ENCODE assay signal across 27 cellular contexts in genomic region chr19:56927791-56928207, GRCh38.
DNase-seq lines count a peak whose midpoint lies in the region; ATAC-seq and TF ChIP-seq lines count a peak whose summit lies in the region.
"Had no signal": no experiment of that assay in that cellular context is flagged by ENCODE, and none has a peak within 500 bp of the region (broad histone marks: within the 10 kb centered on the region; RNA-seq: fewer than 3 reads in every experiment).

No MANE protein-coding gene starts in this region.

- H3K36me3 ChIP-seq in breast epithelium = no peaks in the 10 kb centered on the region
- no peaks in the 10 kb centered on the region for H3K36me3 ChIP-seq in Panc1 (ENCODE audit: control insufficient read depth, insufficient read depth, low read length)
- H3K36me3 ChIP-seq in SJCRH30 = no peaks in the 10 kb centered on the region
- H3K36me3 ChIP-seq: Peyer's patch, SJSA1 had no signal

- TF ChIP-seq CTCF in breast epithelium (IDR thresholded peaks at IDR 0.05) (no peak), MCF 10A (IDR thresholded peaks at IDR 0.05; ENCODE audit: unreplicated experiment) (no peak), Panc1 (IDR thresholded peaks at IDR 0.05) (no peak), fibroblast of villous mesenchyme (IDR thresholded peaks at IDR 0.05; ENCODE audit: insufficient read depth, low read depth, low read length) (no peak), HFFc6 (IDR thresholded peaks at IDR 0.05) (no peak)

- no peaks in the 10 kb centered on the region for H3K36me3 Mint-ChIP-seq in MCF 10A (ENCODE audit: insufficient read depth, unreplicated experiment)
- peaks cover 9% of the 10 kb centered on the region; the same call in 1 of the 2 replicates for H3K36me3 Mint-ChIP-seq in HFFc6 (ENCODE audit: low read depth)
- H3K36me3 Mint-ChIP-seq: CD14-positive monocyte, IgD-negative memory B cell, T-cell had no signal

- no peak for TF ChIP-seq POLR2A in breast epithelium (IDR thresholded peaks at IDR 0.05)

- H3K4me3 ChIP-seq in breast epithelium (no peak overlapping the region), Panc1 (ENCODE audit: low read depth in 2 of 2, low read length in 2 of 2) (no peak overlapping the region), fibroblast of villous mesenchyme (ENCODE audit: low read depth, low read length) (no peak overlapping the region), SJCRH30 (no peak overlapping the region)
- H3K4me3 ChIP-seq: Peyer's patch, SJSA1 had no signal

- intact Hi-C loops in breast epithelium (cut with DNase I; ENCODE audit: low total_unique reads) = no loop called here
- intact Hi-C loops in MCF 10A (cut with micrococcal nuclease) = no loop called here
- intact Hi-C loops in Panc1 (cut with micrococcal nuclease; ENCODE audit: unreplicated experiment) = no loop called here

- BruUV-seq in MCF 10A (replicated peaks; lab: Mats Ljungman, UMichigan) (no TSS peak), Panc1 (replicated peaks; lab: Mats Ljungman, UMichigan) (no TSS peak)

- H3K9me3 Mint-ChIP-seq in MCF 10A (ENCODE audit: unreplicated experiment) (peaks cover 38% of the 10 kb centered on the region), HFFc6 (peaks cover 84% of the 10 kb centered on the region)

- no peak overlapping the region for H3K4me3 Mint-ChIP-seq in MCF 10A (ENCODE audit: unreplicated experiment)
- H3K4me3 Mint-ChIP-seq in HFFc6 = no peak overlapping the region
- H3K4me3 Mint-ChIP-seq: B cell; CD14-positive monocyte; CD8-positive, alpha-beta memory T cell; IgD-negative memory B cell; T-cell had no signal

- H3K9me3 ChIP-seq in breast epithelium (peaks cover 10 to 12% of the 10 kb centered on the region in 2 donors), Panc1 (ENCODE audit: control insufficient read depth, insufficient read depth, low read depth, low read length) (no peaks in the 10 kb centered on the region), SJCRH30 (replicated peaks) (peaks cover 6% of the 10 kb centered on the region)

- ATAC-seq in Panc1 = peak; percentile 69; the same call in 1 of the 2 replicates
- ATAC-seq: Right ventricle myocardium inferior, T-cell had no signal

- H3K27ac Mint-ChIP-seq in MCF 10A (ENCODE audit: low read depth, unreplicated experiment) (no peak overlapping the region), HFFc6 (no peak overlapping the region)
- H3K27ac Mint-ChIP-seq: B cell; CD14-positive monocyte; CD8-positive, alpha-beta memory T cell; IgD-negative memory B cell; T-cell had no signal

- no peaks in the 10 kb centered on the region for H3K4me1 ChIP-seq in breast epithelium
- H3K4me1 ChIP-seq in Panc1 (ENCODE audit: control insufficient read depth, insufficient read depth, low read length) = no peaks in the 10 kb centered on the region
- H3K4me1 ChIP-seq in SJCRH30 = peaks cover 3% of the 10 kb centered on the region; the same call in 1 of the 2 replicates
- H3K4me1 ChIP-seq: Peyer's patch, SJSA1 had no signal

- H3K27me3 ChIP-seq in breast epithelium (no peaks in the 10 kb centered on the region), Panc1 (ENCODE audit: control insufficient read depth, insufficient read depth, low read length) (no peaks in the 10 kb centered on the region), SJCRH30 (no peaks in the 10 kb centered on the region)
- H3K27me3 ChIP-seq: Peyer's patch, SJSA1 had no signal

- H3K27ac ChIP-seq in breast epithelium (peak overlapping the region; percentile 18 to 63), Panc1 (ENCODE audit: low read length) (no peak overlapping the region), SJCRH30 (no peak overlapping the region)
- H3K27ac ChIP-seq: 22Rv1, KMS-11, Peyer's patch, SJSA1 had no signal

- no peaks in the 10 kb centered on the region for H3K27me3 Mint-ChIP-seq in MCF 10A (ENCODE audit: insufficient read depth, unreplicated experiment)
- H3K27me3 Mint-ChIP-seq in HFFc6 (ENCODE audit: insufficient read depth) = no peaks in the 10 kb centered on the region
- H3K27me3 Mint-ChIP-seq: B cell, IgD-negative memory B cell, T-cell had no signal

- no peaks in the 10 kb centered on the region for H3K4me1 Mint-ChIP-seq in MCF 10A (ENCODE audit: insufficient read depth, unreplicated experiment)
- H3K4me1 Mint-ChIP-seq in HFFc6 (ENCODE audit: low read depth) = no peaks in the 10 kb centered on the region
- H3K4me1 Mint-ChIP-seq: B cell; CD14-positive monocyte; CD8-positive, alpha-beta memory T cell; IgD-negative memory B cell; T-cell had no signal

- no peak for DNase-seq in breast epithelium (ENCODE audit: low spot score in 2 of 2)
- DNase-seq in MCF 10A (ENCODE audit: unreplicated experiment) = no peak
- DNase-seq in Panc1 (ENCODE audit: low read depth, low spot score) = no peak
- peak; percentile 46 for DNase-seq in fibroblast of villous mesenchyme (ENCODE audit: low read depth)
- no peak for DNase-seq in SJCRH30
- DNase-seq in HPDE6-E6E7 (ENCODE audit: extremely low spot score) = no peak
- DNase-seq in HFFc6 = no peak
- DNase-seq in NCI-H1417 treated with DMSO at 0.1 percent for 48 hours (lab: John Stamatoyannopoulos, UW) = no peak
- DNase-seq: Calu3; CD8-positive, alpha-beta memory T cell; DMS153; H7; NCI-H1105 treated with DMSO at 0.1 percent for 48 hours; NCI-H2029; NCI-H446; NCI-H524 treated with DMSO at 0.1 percent for 48 hours; NCI-H82; NK-92 treated with Interleukin-12 subunit alpha and Interleukin-12 subunit beta, amount 100 ng/mL, for 24 hours; Peyer's patch; T-cell had no signal

- CTCF ChIA-PET in MCF 10A (lab: Yijun Ruan, JAX) = no interaction called here
- CTCF ChIA-PET in Panc1 (lab: Charles Lee) = no interaction called here

- POLR2A ChIA-PET in MCF 10A (lab: Yijun Ruan, JAX) = no interaction called here
- POLR2A ChIA-PET in Panc1 (lab: Charles Lee) = no interaction called here

- in situ Hi-C loops in Panc1 (cut with HindIII; ENCODE audit: low pct_unique_long_range_greater_than_20kb, low sequenced_read_pairs) = no loop called here

Comparison
In these comparisons a context has a peak if more than half of its experiments do, and no peak if none do; other contexts are left out.
1. H3K27ac ChIP-seq: peak in breast epithelium (2 of 2); none in Panc1 (single experiment) and SJCRH30 (single experiment).